ENCODE assay signal across 24 cellular contexts in the genomic region with DNA sequence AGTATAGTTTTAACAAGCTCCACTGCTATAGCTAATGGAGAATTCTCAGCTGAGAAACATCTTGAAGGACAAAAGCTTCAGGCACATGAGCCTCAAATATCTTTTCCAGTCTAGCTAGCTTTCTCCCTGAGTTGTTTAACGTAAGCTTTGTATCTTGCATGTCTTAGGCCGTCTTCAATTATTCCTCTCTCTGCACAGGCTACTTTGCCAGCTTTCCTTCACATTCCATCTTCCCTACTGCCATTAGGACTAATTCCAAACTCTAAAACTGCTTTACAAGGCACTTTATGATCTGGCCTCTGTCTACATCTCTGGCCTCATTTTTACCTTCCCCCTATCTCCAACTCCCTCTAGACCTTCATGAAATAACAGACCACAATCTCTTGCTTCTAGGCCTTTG.
"Had no signal": no experiment of that assay in that cellular context is flagged by ENCODE, and none has a peak within 500 bp of the region (broad histone marks: within the 10 kb centered on the region; RNA-seq: fewer than 3 reads in every experiment).

No MANE protein-coding gene starts in this region.

- DNase-seq: dermis blood vessel endothelial cell; effector memory CD4-positive, alpha-beta T cell; esophagus squamous epithelium; head of caudate nucleus; left cardiac atrium; left lung; mesendoderm; midbrain; naive thymus-derived CD4-positive, alpha-beta T cell; right cardiac atrium; spleen; stimulated activated CD4-positive, alpha-beta T cell treated with anti-CD3 and anti-CD28 coated beads, Interleukin-4, amount 100 ng/mL, for 4 hours; stimulated activated naive CD8-positive, alpha-beta T cell treated with anti-CD3 and anti-CD28 coated beads, Interleukin-15, Interleukin-2, amounts not matched to agents 100 U/mL and 50 U/mL, for 24 hours; transverse colon; upper lobe of right lung; uterus had no signal

- H3K9ac ChIP-seq: neural progenitor cell had no signal

- FAIRE-seq: endothelial cell of umbilical vein, frontal cortex had no signal

- H2AFZ ChIP-seq: neural progenitor cell had no signal

- ATAC-seq: left cardiac atrium; left lung; naive thymus-derived CD4-positive, alpha-beta T cell; right cardiac atrium; stimulated activated memory B cell treated with anti-CD40 and anti-IgM and Interleukin-4, amounts not matched to agents 10 μg/mL and 1 μg/mL and 100 μg/mL, for 72 hours; stimulated activated naive CD8-positive, alpha-beta T cell treated with anti-CD3 and anti-CD28 coated beads, Interleukin-15, Interleukin-2, amounts not matched to agents 100 U/mL and 50 U/mL, for 24 hours; upper lobe of right lung had no signal

- H3K27ac ChIP-seq: coronary artery, esophagus squamous epithelium, left lung, neural progenitor cell, prostate gland, skin epidermis, spleen, thoracic aorta, upper lobe of right lung had no signal

- H3K9me3 ChIP-seq: esophagus squamous epithelium, left lung, prostate gland, spleen, thoracic aorta, upper lobe of right lung, uterus had no signal

- H3K4me3 ChIP-seq: coronary artery, esophagus squamous epithelium, left lung, neural progenitor cell, prostate gland, skin epidermis, spleen, thoracic aorta, transverse colon, upper lobe of right lung, uterus had no signal

- H3K27me3 ChIP-seq: esophagus squamous epithelium, left lung, neural progenitor cell, spleen, transverse colon, upper lobe of right lung, uterus had no signal

- H3K4me1 ChIP-seq: esophagus squamous epithelium, prostate gland, spleen, uterus had no signal

- H3K36me3 ChIP-seq: esophagus squamous epithelium, left lung, neural progenitor cell, prostate gland, spleen, thoracic aorta, upper lobe of right lung, uterus had no signal

- H3K4me2 ChIP-seq: neural progenitor cell had no signal
